ENCODE assay signal across 25 cellular contexts in genomic region chr9:137678202-137678601, GRCh38. TPM values are rescaled to one million over a fixed set of nuclear protein-coding genes. Genes with fewer than 3 reads are reported as not detected.
DNase-seq lines count a peak whose midpoint lies in the region; ATAC-seq and TF ChIP-seq lines count a peak whose summit lies in the region.
"Had no signal": no experiment of that assay in that cellular context is flagged by ENCODE, and none has a peak within 500 bp of the region (broad histone marks: within the 10 kb centered on the region; RNA-seq: fewer than 3 reads in every experiment).

No MANE protein-coding gene starts in this region.

- intact Hi-C loops in gastrocnemius medialis (cut with DNase I; ENCODE audit: low total_unique reads) = no loop called here

- ATAC-seq in GM19351 (IDR thresholded peaks at IDR 0.05; ENCODE audit: unreplicated experiment) (no peak), gastrocnemius medialis (no peak)
- no peak for ATAC-seq in activated T-cell treated with anti-CD3 and anti-CD28 coated beads, Interleukin-2, amount 50 U/mL, for 4 hours
- ATAC-seq: activated CD4-positive, CD25-positive, alpha-beta regulatory T cell treated with anti-CD3 and anti-CD28 coated beads, Interleukin-2, amount 50 U/mL, for 24 hours; activated T-cell treated with anti-CD3 and anti-CD28 coated beads, Interleukin-2, amount 50 U/mL, for 72 hours; right cardiac atrium had no signal

- no peak for TF ChIP-seq POLR2A in gastrocnemius medialis (IDR thresholded peaks at IDR 0.05)

- peaks cover 43% of the 10 kb centered on the region for H3K4me1 Mint-ChIP-seq in chondrocyte (ENCODE audit: low read depth)
- H3K4me1 Mint-ChIP-seq in activated T-cell treated with anti-CD3 and anti-CD28 coated beads, Interleukin-2, amount 50 U/mL, for 4 hours (ENCODE audit: low read depth) = peaks cover 36% of the 10 kb centered on the region

- H3K9me3 Mint-ChIP-seq in chondrocyte (ENCODE audit: low read depth) = no peaks in the 10 kb centered on the region
- H3K9me3 Mint-ChIP-seq in activated T-cell treated with anti-CD3 and anti-CD28 coated beads, Interleukin-2, amount 50 U/mL, for 4 hours = no peaks in the 10 kb centered on the region
- H3K9me3 Mint-ChIP-seq: activated naive CD4-positive, alpha-beta T cell treated with anti-CD3 and anti-CD28 coated beads for 36 hours; activated T-cell treated with anti-CD3 and anti-CD28 coated beads, Interleukin-2, amount 50 U/mL, for 72 hours; HFFc6 had no signal

- no peak overlapping the region for H3K4me3 ChIP-seq in gastrocnemius medialis
- H3K4me3 ChIP-seq: GM23248, tibial nerve had no signal

- H3K36me3 Mint-ChIP-seq in chondrocyte (ENCODE audit: low read depth) = peaks cover 1% of the 10 kb centered on the region
- peaks cover 8% of the 10 kb centered on the region for H3K36me3 Mint-ChIP-seq in activated T-cell treated with anti-CD3 and anti-CD28 coated beads, Interleukin-2, amount 50 U/mL, for 4 hours (ENCODE audit: insufficient read depth)

- H3K4me1 ChIP-seq in gastrocnemius medialis = peaks cover 23 to 32% of the 10 kb centered on the region in 2 donors

- no peak overlapping the region for H3K4me3 Mint-ChIP-seq in chondrocyte (ENCODE audit: unreplicated experiment)
- H3K4me3 Mint-ChIP-seq in activated T-cell treated with anti-CD3 and anti-CD28 coated beads, Interleukin-2, amount 50 U/mL, for 4 hours = no peak overlapping the region
- H3K4me3 Mint-ChIP-seq: activated naive CD4-positive, alpha-beta T cell treated with anti-CD3 and anti-CD28 coated beads for 36 hours; activated T-cell treated with anti-CD3 and anti-CD28 coated beads, Interleukin-2, amount 50 U/mL, for 72 hours; HFFc6 had no signal

- no peak overlapping the region for H3K27ac Mint-ChIP-seq in chondrocyte (ENCODE audit: unreplicated experiment)
- H3K27ac Mint-ChIP-seq: activated naive CD4-positive, alpha-beta T cell treated with anti-CD3 and anti-CD28 coated beads for 36 hours; activated T-cell treated with anti-CD3 and anti-CD28 coated beads, Interleukin-2, amount 50 U/mL, for 72 hours; HFFc6 had no signal

- no peaks in the 10 kb centered on the region for H3K27me3 Mint-ChIP-seq in chondrocyte (ENCODE audit: low read depth)
- no peaks in the 10 kb centered on the region for H3K27me3 Mint-ChIP-seq in activated T-cell treated with anti-CD3 and anti-CD28 coated beads, Interleukin-2, amount 50 U/mL, for 4 hours (ENCODE audit: low read depth)

- in situ Hi-C loops in gastrocnemius medialis (cut with MboI; ENCODE audit: low sequenced_read_pairs in 4 of 4) = no loop called here

- TF ChIP-seq CTCF in chondrocyte (IDR thresholded peaks at IDR 0.05) (no peak), GM10266 (IDR thresholded peaks at IDR 0.05; ENCODE audit: control insufficient read depth, insufficient read depth, low read depth, missing control alignments) (no peak), gastrocnemius medialis (IDR thresholded peaks at IDR 0.05 in 4 of 5, conservative IDR thresholded peaks at IDR 0.05 in 1 of 5) (no peak)

- H3K9me3 ChIP-seq in gastrocnemius medialis = no peaks in the 10 kb centered on the region
- H3K9me3 ChIP-seq: tibial nerve had no signal

- no peaks in the 10 kb centered on the region for H3K27me3 ChIP-seq in gastrocnemius medialis
- H3K27me3 ChIP-seq: tibial nerve had no signal

- no peak overlapping the region for H3K27ac ChIP-seq in gastrocnemius medialis
- H3K27ac ChIP-seq: 22Rv1, GM23248, tibial nerve had no signal

- peak; percentile 24 for DNase-seq in SIG-M5 treated with dmso at 0.1 percent for 504 hours (lab: John Stamatoyannopoulos, UW; ENCODE audit: unreplicated experiment)
- DNase-seq in SIG-M5 (lab: John Stamatoyannopoulos, UW) = no peak
- peak; percentile 11 for DNase-seq in MV-4-11 (lab: John Stamatoyannopoulos, UW)
- DNase-seq in chondrocyte (ENCODE audit: low spot score) = peak; percentile 20
- DNase-seq in GM10266 (ENCODE audit: extremely low spot score) = no peak
- no peak for DNase-seq in gastrocnemius medialis
- DNase-seq in activated T-cell treated with anti-CD3 and anti-CD28 coated beads, Interleukin-2, amount 50 U/mL, for 4 hours = no peak
- DNase-seq: activated CD4-positive, alpha-beta T cell treated with anti-CD3 and anti-CD28 coated beads, Interleukin-2, amount 50 U/mL, for 4 hours; activated naive CD4-positive, alpha-beta T cell treated with anti-CD3 and anti-CD28 coated beads for 36 hours; activated T-cell treated with anti-CD3 and anti-CD28 coated beads, Interleukin-2, amount 50 U/mL, for 72 hours; DMS79; GDM1; GM23248; HFFc6; KG1; NCI-H1048; NCI-H510A; right cardiac atrium; RPMI8226; stimulated activated CD8-positive, alpha-beta memory T cell treated with anti-CD3 and anti-CD28 coated beads, Interleukin-4, amount 100 ng/mL, for 48 hours; T-helper 1 cell had no signal

- no peaks in the 10 kb centered on the region for H3K36me3 ChIP-seq in gastrocnemius medialis

RNA-seq across cellular contexts. Expression of gene EHMT1, which starts 59.4 kb away (rescaled TPM):
- total RNA-seq in chondrocyte (59.6 to 92.3 TPM (median 61.0 TPM) in 3 replicates), gastrocnemius medialis (10 to 100 TPM; 38.6 to 77.8 (median 54.3) TPM)
- total RNA-seq in activated T-cell treated with anti-CD3 and anti-CD28 coated beads, Interleukin-2, amount 50 U/mL, for 4 hours = 10 to 100 TPM; 76.6 to 79.1 (median 78.1) TPM

Comparison
In these comparisons a context has a peak if more than half of its experiments do, and no peak if none do; other contexts are left out.
1. DNase-seq: peak in SIG-M5 treated with dmso at 0.1 percent for 504 hours (single experiment), MV-4-11 (single experiment) and chondrocyte (single experiment); none in SIG-M5 (single experiment), GM10266 (single experiment), gastrocnemius medialis (0 of 2) and activated T-cell treated with anti-CD3 and anti-CD28 coated beads, Interleukin-2, amount 50 U/mL, for 4 hours (single experiment).